In the genomic region with DNA sequence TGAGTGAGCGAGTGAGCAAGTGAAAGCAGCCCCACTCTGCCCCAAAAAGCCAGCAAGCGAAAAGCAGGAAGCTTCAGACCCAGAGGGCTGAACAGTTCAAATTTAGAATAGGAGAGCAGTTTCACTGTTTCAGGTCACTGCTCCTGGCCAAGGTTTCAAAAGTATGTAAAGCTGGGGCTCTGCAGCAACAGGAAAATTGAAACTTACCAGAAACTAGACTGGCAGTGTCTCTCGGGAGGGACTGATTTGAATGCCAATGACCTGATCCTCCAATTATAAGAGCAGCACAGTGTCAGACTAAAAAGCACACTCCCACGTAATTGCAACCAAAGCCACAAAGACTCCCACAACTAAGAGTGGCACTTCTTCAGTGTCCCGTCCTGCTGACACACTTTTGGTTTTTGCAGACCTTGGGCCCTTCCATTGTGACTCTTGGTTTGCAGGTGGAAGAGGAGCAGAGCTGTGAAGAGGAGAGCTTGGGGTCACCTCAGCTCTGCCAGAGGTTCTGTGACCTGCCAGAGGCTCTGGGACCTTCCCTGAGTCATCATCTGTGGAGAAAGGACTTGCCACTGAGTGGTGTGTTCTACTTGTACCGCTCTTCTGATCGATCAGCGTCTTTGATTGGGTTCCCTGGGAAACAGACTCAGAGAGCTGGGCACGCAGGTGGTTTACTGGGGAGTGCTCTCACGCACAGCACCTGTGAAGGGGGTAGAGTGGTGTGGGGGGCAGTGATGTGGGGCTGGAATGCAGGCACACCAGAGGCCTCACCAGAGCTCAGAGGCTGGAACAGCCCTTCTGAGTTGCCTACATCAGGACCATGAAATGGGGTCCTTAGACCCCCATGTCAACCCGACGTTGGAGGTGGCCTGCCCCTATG, we compare ENCODE assay signal across 10 cellular contexts. TPM values are rescaled to one million over a fixed set of nuclear protein-coding genes. Genes with fewer than 3 reads are reported as not detected.
DNase-seq lines count a peak whose midpoint lies in the region; ATAC-seq and TF ChIP-seq lines count a peak whose summit lies in the region.
"Had no signal": no experiment of that assay in that cellular context is flagged by ENCODE, and none has a peak within 500 bp of the region (broad histone marks: within the 10 kb centered on the region; RNA-seq: fewer than 3 reads in every experiment).

No MANE protein-coding gene starts in this region.

- H3K4me3 ChIP-seq in HEK293 (ENCODE audit: low read depth, low read length) (no peak overlapping the region), mucosa of descending colon (no peak overlapping the region)
- H3K4me3 ChIP-seq: ovary, thoracic aorta had no signal

- no peaks in the 10 kb centered on the region for H3K36me3 ChIP-seq in HEK293 (ENCODE audit: control insufficient read depth in 2 of 2, insufficient read depth in 1 of 2, low read length in 2 of 2)
- H3K36me3 ChIP-seq in mucosa of descending colon (ENCODE audit: low read depth) = no peaks in the 10 kb centered on the region
- H3K36me3 ChIP-seq: ovary, thoracic aorta had no signal

- TF ChIP-seq CTCF in HEK293 (tag by site-specific recombination; IDR thresholded peaks at IDR 0.05) = no peak
- TF ChIP-seq CTCF in mucosa of descending colon (IDR thresholded peaks at IDR 0.05) = no peak

- intact Hi-C loops in mucosa of descending colon (cut with DNase I, micrococcal nuclease) = no loop called here

- DNase-seq in Kasumi-1 (lab: John Stamatoyannopoulos, UW) (peak; percentile 26 to 33), mucosa of descending colon (no peak), hepatic stellate cell (ENCODE audit: low spot score) (no peak), NCI-H774 (lab: John Stamatoyannopoulos, UW) (no peak), NCI-H82 treated with DMSO at 0.1 percent for 48 hours (lab: John Stamatoyannopoulos, UW; ENCODE audit: unreplicated experiment) (no peak), HCEC 1CT (no peak)

- POLR2A ChIA-PET in HEK293 (lab: Yijun Ruan, JAX) = interaction anchor here (0.7 kb wide), 1 partner anchor 384 kb away, joined by 3 read pairs; no protein-coding TSS in a partner anchor

- no peak overlapping the region for H3K27ac ChIP-seq in HEK293 (ENCODE audit: extremely low read depth, low read depth, low read length)
- H3K27ac ChIP-seq: ovary, thoracic aorta had no signal

- CTCF ChIA-PET in HEK293 (lab: Yijun Ruan, JAX) = interaction anchor here (0.6 to 1.4 kb wide), 2 partner anchors 10 to 384 kb away, joined by 3 read pairs; no protein-coding TSS in a partner anchor

- H3K9me3 ChIP-seq in HEK293 (ENCODE audit: control insufficient read depth, insufficient read depth, low read depth, low read length) (no peaks in the 10 kb centered on the region), mucosa of descending colon (no peaks in the 10 kb centered on the region)
- H3K9me3 ChIP-seq: ovary, thoracic aorta had no signal

- H3K4me1 ChIP-seq in HEK293 (ENCODE audit: control insufficient read depth, insufficient read depth, low read length) (no peaks in the 10 kb centered on the region), mucosa of descending colon (ENCODE audit: low read depth) (no peaks in the 10 kb centered on the region)

- ATAC-seq in GM18909 (IDR thresholded peaks at IDR 0.05; ENCODE audit: poor library complexity, unreplicated experiment) (peak; percentile 87), mucosa of descending colon (peak; percentile 30)

TF ChIP-seq in HEK293, 187 proteins besides CTCF, POLR2A, EP300 and RAD21:
- TF ChIP-seq ZNF37A (tag by site-specific recombination; IDR thresholded peaks at IDR 0.05) (no peak), ZNF202 (tag by site-specific recombination; IDR thresholded peaks at IDR 0.05; ENCODE audit: borderline replicate concordance) (no peak), ZNF843 (tag by site-specific recombination; IDR thresholded peaks at IDR 0.05) (no peak), ZNF133 (tag by site-specific recombination; IDR thresholded peaks at IDR 0.05) (no peak), ZNF157 (tag by site-specific recombination; IDR thresholded peaks at IDR 0.05) (no peak), ELK4 (IDR thresholded peaks at IDR 0.05; ENCODE audit: borderline replicate concordance, low read depth, low read length) (no peak), KLF10 (tag by site-specific recombination; IDR thresholded peaks at IDR 0.05) (no peak), EGR2 (tag by site-specific recombination; IDR thresholded peaks at IDR 0.05; ENCODE audit: low read depth) (0 out of 2 replicates have a peak, but pooled peaks have one; percentile 37), ZNF114 (tag by site-specific recombination; IDR thresholded peaks at IDR 0.05) (no peak), ZNF350 (tag by site-specific recombination; IDR thresholded peaks at IDR 0.05) (no peak), ZNF529 (tag by site-specific recombination; IDR thresholded peaks at IDR 0.05; ENCODE audit: insufficient replicate concordance) (no peak), ZNF473 (tag by site-specific recombination; IDR thresholded peaks at IDR 0.05) (no peak), ZFHX2 (tag by site-specific recombination; conservative IDR thresholded peaks at IDR 0.05) (peak; percentile 44)
- TF ChIP-seq, protein P1, sequence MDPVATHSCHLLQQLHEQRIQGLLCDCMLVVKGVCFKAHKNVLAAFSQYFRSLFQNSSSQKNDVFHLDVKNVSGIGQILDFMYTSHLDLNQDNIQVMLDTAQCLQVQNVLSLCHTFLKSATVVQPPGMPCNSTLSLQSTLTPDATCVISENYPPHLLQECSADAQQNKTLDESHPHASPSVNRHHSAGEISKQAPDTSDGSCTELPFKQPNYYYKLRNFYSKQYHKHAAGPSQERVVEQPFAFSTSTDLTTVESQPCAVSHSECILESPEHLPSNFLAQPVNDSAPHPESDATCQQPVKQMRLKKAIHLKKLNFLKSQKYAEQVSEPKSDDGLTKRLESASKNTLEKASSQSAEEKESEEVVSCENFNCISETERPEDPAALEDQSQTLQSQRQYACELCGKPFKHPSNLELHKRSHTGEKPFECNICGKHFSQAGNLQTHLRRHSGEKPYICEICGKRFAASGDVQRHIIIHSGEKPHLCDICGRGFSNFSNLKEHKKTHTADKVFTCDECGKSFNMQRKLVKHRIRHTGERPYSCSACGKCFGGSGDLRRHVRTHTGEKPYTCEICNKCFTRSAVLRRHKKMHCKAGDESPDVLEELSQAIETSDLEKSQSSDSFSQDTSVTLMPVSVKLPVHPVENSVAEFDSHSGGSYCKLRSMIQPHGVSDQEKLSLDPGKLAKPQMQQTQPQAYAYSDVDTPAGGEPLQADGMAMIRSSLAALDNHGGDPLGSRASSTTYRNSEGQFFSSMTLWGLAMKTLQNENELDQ (tag by site-specific recombination; IDR thresholded peaks at IDR 0.05; ENCODE audit: low read depth) = no peak

RNA-seq across cellular contexts. Expression of gene PTGIS, which starts 52.7 kb away (rescaled TPM):
- 10 to 100 TPM in 2 of 3 donors, 1 to 10 TPM in 1; 3.8 to 45.8 (median 12.3) TPM for total RNA-seq in mucosa of descending colon

Comparison
In these comparisons a context has a peak if more than half of its experiments do, and no peak if none do; other contexts are left out.
1. DNase-seq: peak in Kasumi-1 (2 of 2); none in mucosa of descending colon (0 of 3), hepatic stellate cell (single experiment), NCI-H774 (single experiment), NCI-H82 treated with DMSO at 0.1 percent for 48 hours (single experiment) and HCEC 1CT (single experiment).